In genomic region chr20:25035924-25036323, GRCh38 we compare ENCODE assay signal across 1 cellular context.
TF ChIP-seq lines count a peak whose summit lies in the region.

No MANE protein-coding gene starts in this region.

TF ChIP-seq in GM23338, 12 proteins besides CTCF, POLR2A, EP300 and RAD21 (continued from another document):
- TF ChIP-seq ETS1 (IDR thresholded peaks at IDR 0.05) = no peak
- no peak for TF ChIP-seq STAT1 (IDR thresholded peaks at IDR 0.05; ENCODE audit: unreplicated experiment)
- TF ChIP-seq ZNF331 (CRISPR knock-in tag; IDR thresholded peaks at IDR 0.05; ENCODE audit: low read depth) = no peak
- TF ChIP-seq ZNF462 (CRISPR knock-in tag; IDR thresholded peaks at IDR 0.05) = no peak
- no peak for TF ChIP-seq POLR2AphosphoS5 (IDR thresholded peaks at IDR 0.05; ENCODE audit: low read depth)
TF ChIP-seq in GM23338: peak in this region for 0.
